Comparison of ENCODE assay signal across 34 cellular contexts in genomic region chr5:171934586-171934985, GRCh38.
"Had no signal": no experiment of that assay in that cellular context is flagged by ENCODE, and none has a peak within 500 bp of the region (broad histone marks: within the 10 kb centered on the region; RNA-seq: fewer than 3 reads in every experiment).

No MANE protein-coding gene starts in this region.

- DNase-seq: Karpas-422, Kasumi-1, MG63, MM.1S, MV-4-11, NCI-H1048, NCI-H1092, NCI-H1092 treated with DMSO at 0.1 percent for 48 hours, NCI-H1105, NCI-H1105 treated with DMSO at 0.1 percent for 48 hours, NCI-H1417, NCI-H1417 treated with DMSO at 0.1 percent for 48 hours, NCI-H1436, NCI-H1436 treated with DMSO at 0.1 percent for 48 hours, NCI-H146, NCI-H1694, NCI-H1694 treated with DMSO at 0.1 percent for 48 hours, NCI-H187, NCI-H187 treated with DMSO at 0.1 percent for 48 hours, NCI-H1930, NCI-H2029, NCI-H2029 treated with DMSO at 0.1 percent for 48 hours, NCI-H2081, NCI-H2081 treated with DMSO at 0.1 percent for 48 hours, NCI-H2107, NCI-H2171, NCI-H2171 treated with DMSO at 0.1 percent for 48 hours, NCI-H2227 treated with DMSO at 0.1 percent for 48 hours, NCI-H226, NCI-H345, NCI-H446, NCI-H446 treated with DMSO at 0.1 percent for 48 hours, NCI-H510A, NCI-H510A treated with DMSO at 0.1 percent for 48 hours had no signal

- H3K4me3 ChIP-seq: MG63 had no signal

- H3K27me3 ChIP-seq: MG63 had no signal
